Comparison of ENCODE assay signal across 12 cellular contexts in genomic region chr2:157172239-157172638, GRCh38.
"Had no signal": no experiment of that assay in that cellular context is flagged by ENCODE, and none has a peak within 500 bp of the region (broad histone marks: within the 10 kb centered on the region; RNA-seq: fewer than 3 reads in every experiment).

No MANE protein-coding gene starts in this region.

- ATAC-seq: left colon; mucosa of descending colon; naive thymus-derived CD8-positive, alpha-beta T cell had no signal

- H3K4me3 ChIP-seq: dorsolateral prefrontal cortex, mucosa of descending colon, right atrium auricular region had no signal

- DNase-seq: activated CD4-positive, alpha-beta T cell treated with anti-CD3 and anti-CD28 coated beads, Interleukin-2, amount 50 U/mL, for 1 hour; activated effector memory CD4-positive, alpha-beta T cell treated with Interleukin-2 at 50 U/mL for 16 hours; activated T-cell treated with anti-CD3 and anti-CD28 coated beads for 4 hours; amniotic stem cell; dorsolateral prefrontal cortex; immature natural killer cell; left colon; mucosa of descending colon; naive thymus-derived CD8-positive, alpha-beta T cell; small intestine had no signal

- H3K36me3 ChIP-seq: neutrophil, right atrium auricular region had no signal

- H3K27me3 ChIP-seq: dorsolateral prefrontal cortex, right atrium auricular region had no signal
